ENCODE assay signal across 28 cellular contexts in the genomic region with DNA sequence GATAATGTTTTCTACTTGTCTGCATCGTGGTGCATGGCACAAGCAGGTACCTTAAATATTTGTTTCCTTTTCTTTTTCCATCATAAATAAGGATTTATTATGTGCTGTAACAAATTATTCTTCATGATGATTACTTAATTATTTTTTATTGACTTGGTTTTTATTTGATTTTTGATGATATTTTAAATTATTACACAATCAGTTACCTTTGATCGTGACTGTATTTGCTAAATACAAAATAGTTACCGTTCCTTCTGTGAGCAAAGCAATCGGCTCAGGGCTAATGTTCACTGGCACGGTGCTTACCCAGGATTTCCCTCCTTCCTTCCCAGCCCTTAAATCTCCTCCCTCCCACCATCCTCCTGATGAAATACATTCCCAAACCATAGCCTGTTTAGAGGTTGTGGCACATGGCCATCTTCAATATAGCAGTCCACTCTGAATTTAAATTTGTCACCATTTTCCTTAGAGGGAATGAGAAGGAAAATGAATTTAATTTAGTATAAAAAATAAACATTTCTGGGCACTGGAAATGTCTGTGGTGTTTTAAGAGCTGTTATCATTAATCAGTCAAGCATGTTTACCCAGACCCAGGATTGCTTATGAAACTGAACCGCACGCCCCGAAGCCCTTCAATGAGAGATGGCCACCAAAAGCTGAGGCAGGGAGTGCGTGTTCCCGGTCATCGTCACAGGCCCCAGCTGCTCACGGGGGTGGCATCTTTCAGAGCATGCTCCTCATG. TPM values are rescaled to one million over a fixed set of nuclear protein-coding genes. Genes with fewer than 3 reads are reported as not detected.
DNase-seq lines count a peak whose midpoint lies in the region; ATAC-seq, FAIRE-seq and TF ChIP-seq lines count a peak whose summit lies in the region.
"Had no signal": no experiment of that assay in that cellular context is flagged by ENCODE, and none has a peak within 500 bp of the region (broad histone marks: within the 10 kb centered on the region; RNA-seq: fewer than 3 reads in every experiment).

No MANE protein-coding gene starts in this region.

- 15% methylated on average over 12 of the region's 12 CpGs for WGBS in HepG2 (ENCODE audit: low lambda C conversion rate)
- 25% methylated on average over 6 of the region's 12 CpGs for WGBS in right lobe of liver (ENCODE audit: insufficient coverage, low coverage, low lambda C conversion rate, missing lambda C conversion rate)
- WGBS in esophagus muscularis mucosa: 49% methylated on average over 12 of the region's 12 CpGs

- TF ChIP-seq RAD21 in HepG2 (CRISPR knock-in tag; IDR thresholded peaks at IDR 0.05): no peak

- CTCF ChIA-PET in HepG2 (lab: Yijun Ruan, JAX; ENCODE audit: low intra/inter-chr PET ratio, low total read pairs) (no interaction called here), RWPE1 (lab: Yijun Ruan, JAX) (no interaction called here)

- H3K9ac ChIP-seq in HepG2 (ENCODE audit: insufficient read depth, low read depth, low read length) (no peak overlapping the region), muscle layer of colon (ENCODE audit: low read length) (no peak overlapping the region)
- H3K9ac ChIP-seq: KMS-11 had no signal

- H4K20me1 ChIP-seq in HepG2 (ENCODE audit: insufficient read depth, low read length): no peaks in the 10 kb centered on the region

- no peaks in the 10 kb centered on the region for H3K79me2 ChIP-seq in HepG2 (ENCODE audit: insufficient read depth, low read length)

- no peak overlapping the region for H2AFZ ChIP-seq in HepG2 (ENCODE audit: low read length)

- no peak overlapping the region for H3K4me3 ChIP-seq in HepG2 (replicated peaks in 1 of 3; ENCODE audit: insufficient read depth in 1 of 3, low read depth in 2 of 3, low read length in 3 of 3)
- no peak overlapping the region for H3K4me3 ChIP-seq in right lobe of liver
- H3K4me3 ChIP-seq in esophagus muscularis mucosa: no peak overlapping the region
- no peak overlapping the region for H3K4me3 ChIP-seq in muscle layer of colon (ENCODE audit: low read depth in 1 of 2, low read length in 2 of 2)
- H3K4me3 ChIP-seq: ascending aorta, prostate gland, upper lobe of right lung had no signal

- H3K27me3 ChIP-seq in HepG2 (ENCODE audit: control insufficient read depth in 1 of 2, insufficient read depth in 2 of 2, low read length in 2 of 2) (peaks cover 0 to 73% of the 10 kb centered on the region in 2 experiments; a peak in 4 of 5 replicates), right lobe of liver (no peaks in the 10 kb centered on the region), esophagus muscularis mucosa (no peaks in the 10 kb centered on the region), muscle layer of colon (ENCODE audit: control insufficient read depth in 1 of 2, insufficient read depth in 2 of 2, low read length in 2 of 2) (no peaks in the 10 kb centered on the region)
- H3K27me3 ChIP-seq: ascending aorta, upper lobe of right lung had no signal

- TF ChIP-seq CTCF in HepG2 (CRISPR knock-in tag; IDR thresholded peaks at IDR 0.05) (no peak), right lobe of liver (IDR thresholded peaks at IDR 0.05) (no peak), esophagus muscularis mucosa (IDR thresholded peaks at IDR 0.05) (no peak), RWPE1 (conservative IDR thresholded peaks at IDR 0.05; ENCODE audit: low read depth) (no peak)

- no peak for ATAC-seq in HepG2
- no peak for ATAC-seq in right lobe of liver
- ATAC-seq in GM19463 (IDR thresholded peaks at IDR 0.05; ENCODE audit: unreplicated experiment): no peak
- ATAC-seq: left ventricle myocardium superior; naive thymus-derived CD4-positive, alpha-beta T cell; upper lobe of right lung had no signal

- in situ Hi-C loops in HepG2 (cut with HindIII; ENCODE audit: extremely low pct_ligation_motif_present, low pct_unique_long_range_greater_than_20kb): no loop called here

- intact Hi-C loops in HepG2 (cut with micrococcal nuclease; ENCODE audit: unreplicated experiment): no loop called here
- intact Hi-C loops in right lobe of liver (cut with DNase I): no loop called here
- intact Hi-C loops in esophagus muscularis mucosa (cut with DNase I): loop anchor here (5.0 kb wide), 1 partner anchor 721 kb away; no protein-coding TSS in a partner anchor

- no peaks in the 10 kb centered on the region for H3K36me3 ChIP-seq in HepG2 (replicated peaks in 1 of 2; ENCODE audit: control insufficient read depth in 1 of 2, insufficient read depth in 2 of 2, low read length in 2 of 2)
- H3K36me3 ChIP-seq in right lobe of liver: no peaks in the 10 kb centered on the region
- H3K36me3 ChIP-seq in esophagus muscularis mucosa: no peaks in the 10 kb centered on the region
- no peaks in the 10 kb centered on the region for H3K36me3 ChIP-seq in muscle layer of colon (ENCODE audit: insufficient read depth, low read length)
- H3K36me3 ChIP-seq: ascending aorta, prostate gland, upper lobe of right lung had no signal

- H3K27ac ChIP-seq in HepG2 (ENCODE audit: extremely low read length, insufficient read depth, low read length): no peak overlapping the region
- H3K27ac ChIP-seq in right lobe of liver: no peak overlapping the region
- peak overlapping the region; percentile 9 to 57 (median 40) for H3K27ac ChIP-seq in esophagus muscularis mucosa (replicated peaks in 1 of 4)
- H3K27ac ChIP-seq in muscle layer of colon (ENCODE audit: low read depth, low read length): peak overlapping the region; percentile 45
- no peak overlapping the region for H3K27ac ChIP-seq in RWPE1
- H3K27ac ChIP-seq: ascending aorta, C4-2B, KMS-11, prostate gland, upper lobe of right lung had no signal

- POLR2A ChIA-PET in HepG2 (lab: Yijun Ruan, JAX) (no interaction called here), RWPE1 (lab: Yijun Ruan, JAX; ENCODE audit: low non-redundant PET) (no interaction called here)

- TF ChIP-seq POLR2A in HepG2 (IDR thresholded peaks at IDR 0.05; ENCODE audit: insufficient read depth in 1 of 2, low read depth in 2 of 2, low read length in 2 of 2): no peak
- TF ChIP-seq POLR2A in right lobe of liver (IDR thresholded peaks at IDR 0.05): no peak
- no peak for TF ChIP-seq POLR2A in esophagus muscularis mucosa (IDR thresholded peaks at IDR 0.05; ENCODE audit: low read depth)

- H3K4me1 ChIP-seq in HepG2 (ENCODE audit: insufficient read depth, low read length) (peaks cover 8% of the 10 kb centered on the region; the same call in 1 of the 2 replicates), right lobe of liver (no peaks in the 10 kb centered on the region), esophagus muscularis mucosa (peaks cover 5 to 20% (median 15%) of the 10 kb centered on the region in 4 donors), muscle layer of colon (ENCODE audit: insufficient read depth, low read length) (peaks cover 10% of the 10 kb centered on the region)
- H3K4me1 ChIP-seq: prostate gland had no signal

- DNase-seq in HepG2 (ENCODE audit: low spot score) (no peak), right lobe of liver (no peak), esophagus muscularis mucosa (ENCODE audit: extremely low spot score) (no peak), OCI-M2 (lab: John Stamatoyannopoulos, UW; ENCODE audit: unreplicated experiment) (no peak), RWPE1 (ENCODE audit: low spot score) (no peak), DMS 273 treated with DMSO at 0.1 percent for 48 hours (lab: John Stamatoyannopoulos, UW) (no peak)
- DNase-seq: activated CD4-positive, alpha-beta T cell treated with anti-CD3 and anti-CD28 coated beads, Interleukin-2, amount 10 ng/mL, durations not matched to agents 24 days and 14 days; activated effector memory CD4-positive, alpha-beta T cell treated with anti-CD3 and anti-CD28 coated beads, Interleukin-2, amount 50 U/mL, for 16 hours; activated naive CD8-positive, alpha-beta T cell treated with anti-CD3 and anti-CD28 coated beads for 36 hours; DMS79 treated with DMSO at 0.1 percent for 48 hours; GF-D8; islet precursor cell; left ventricle myocardium superior; MM.1S; naive thymus-derived CD4-positive, alpha-beta T cell; NCI-H226; occipital lobe; stimulated activated CD4-positive, alpha-beta T cell treated with anti-CD3 and anti-CD28 coated beads, Interleukin-15, amount 100 ng/mL, for 24 hours; stimulated activated CD4-positive, alpha-beta T cell treated with anti-CD3 and anti-CD28 coated beads, Interleukin-4, amount 100 ng/mL, for 4 hours; substantia nigra; upper lobe of right lung had no signal

- no TSS peak for BruUV-seq in HepG2 (replicated peaks; lab: Mats Ljungman, UMichigan)

- H3K9me3 ChIP-seq in HepG2 (ENCODE audit: low read length): no peaks in the 10 kb centered on the region
- H3K9me3 ChIP-seq in right lobe of liver: no peaks in the 10 kb centered on the region
- H3K9me3 ChIP-seq in esophagus muscularis mucosa: no peaks in the 10 kb centered on the region
- no peaks in the 10 kb centered on the region for H3K9me3 ChIP-seq in muscle layer of colon (ENCODE audit: low read length)
- H3K9me3 ChIP-seq: ascending aorta, prostate gland, upper lobe of right lung had no signal

- FAIRE-seq in HepG2 (lab: Jason Lieb, UNC): no peak
- FAIRE-seq: RCC 7860 had no signal

- TF ChIP-seq EP300 in HepG2 (IDR thresholded peaks at IDR 0.05; ENCODE audit: low read depth in 2 of 2, low read length in 2 of 2) (no peak), HepG2 (CRISPR knock-in tag; IDR thresholded peaks at IDR 0.05; ENCODE audit: borderline replicate concordance) (no peak), esophagus muscularis mucosa (IDR thresholded peaks at IDR 0.05) (no peak)

- no peak overlapping the region for H3K4me2 ChIP-seq in HepG2 (ENCODE audit: low read depth, low read length)
- H3K4me2 ChIP-seq: KMS-11 had no signal

RNA-seq across cellular contexts. Expression of a gene that starts 22.9 kb away (rescaled TPM):
- total RNA-seq in HepG2 (2016; rRNA removed; fragmentation: Illumina TruSeq; extraction: Trizol) (22.9 and 36.6 TPM in 2 replicates), right lobe of liver (10 to 100 TPM in 5 of 6 experiments, 1 to 10 TPM in 1; 7.1 to 12.8 (median 10.5) TPM), esophagus muscularis mucosa (10 to 100 TPM; 20.9 to 28.5 (median 24.6) TPM)
- total RNA-seq in HepG2 (2016; cell fraction: cytosol; rRNA removed; fragmentation: Illumina TruSeq; extraction: Trizol; ENCODE audit: low read depth): 6.8 and 7.3 TPM in 2 replicates
- total RNA-seq in HepG2 (2016; cell fraction: insoluble cytoplasmic fraction; rRNA removed; fragmentation: Illumina TruSeq; extraction: Trizol): 22.6 and 31.6 TPM in 2 replicates
- total RNA-seq in HepG2 (2016; cell fraction: membrane; rRNA removed; fragmentation: Illumina TruSeq; extraction: Trizol): 7.4 and 8.0 TPM in 2 replicates
- 22.2 and 23.8 TPM in 2 replicates for total RNA-seq in HepG2 (2016; cell fraction: nucleus; rRNA removed; fragmentation: Illumina TruSeq; extraction: Trizol)
- 12.6 and 12.9 TPM in 2 replicates for polyA plus RNA-seq in HepG2 (2011; rRNA removed)
- polyA plus RNA-seq in HepG2 (2011; cell fraction: cytosol; rRNA removed): 9.3 and 11.0 TPM in 2 replicates
- polyA plus RNA-seq in HepG2 (2011; cell fraction: nucleus; rRNA removed): 14.9 and 16.2 TPM in 2 replicates
- polyA plus RNA-seq in HepG2 (2012): 10.6 and 14.3 TPM in 2 replicates
- 3.4 and 4.8 TPM in 2 replicates for polyA plus RNA-seq in HepG2 (2016; cell fraction: cytosol; fragmentation: Illumina TruSeq; extraction: Trizol; ENCODE audit: low read depth)
- polyA plus RNA-seq in HepG2 (2016; cell fraction: insoluble cytoplasmic fraction; fragmentation: Illumina TruSeq; extraction: Trizol; ENCODE audit: low read depth): 23.3 and 23.8 TPM in 2 replicates
- polyA plus RNA-seq in HepG2 (2016; cell fraction: membrane; fragmentation: Illumina TruSeq; extraction: Trizol; ENCODE audit: low read depth): 3.8 and 4.6 TPM in 2 replicates
- polyA plus RNA-seq in HepG2 (2016; cell fraction: nucleus; fragmentation: Illumina TruSeq; extraction: Trizol; ENCODE audit: insufficient read depth, low read depth): 17.0 and 17.2 TPM in 2 replicates
- polyA minus RNA-seq in HepG2 (2011; rRNA and poly(A)+ RNA removed; ENCODE audit: low replicate concordance): 28.4 and 31.4 TPM in 2 replicates
- polyA minus RNA-seq in HepG2 (2011; cell fraction: cytosol; rRNA and poly(A)+ RNA removed): 19.6 and 19.7 TPM in 2 replicates
- polyA minus RNA-seq in HepG2 (2011; cell fraction: nucleus; rRNA and poly(A)+ RNA removed): 41.3 and 44.3 TPM in 2 replicates

RNA-seq across cellular contexts. Expression of a gene that starts 59.0 kb away (rescaled TPM):
- total RNA-seq in HepG2 (2016; rRNA removed; fragmentation: Illumina TruSeq; extraction: Trizol) (0.40 TPM in 1 of 2 replicates, not detected in the other), right lobe of liver (1 to 10 TPM in 2 of 6 experiments, under 1 TPM in 3, not detected in 1; 0.26 to 2.8 (median 0.34) TPM), esophagus muscularis mucosa (1 to 10 TPM in 2 of 4 donors, under 1 TPM in 1, not detected in 1; 0.83 to 1.7 (median 1.2) TPM)
- not detected in 2 replicates for total RNA-seq in HepG2 (2016; cell fraction: cytosol; rRNA removed; fragmentation: Illumina TruSeq; extraction: Trizol; ENCODE audit: low read depth)
- 0.31 and 0.50 TPM in 2 replicates for total RNA-seq in HepG2 (2016; cell fraction: insoluble cytoplasmic fraction; rRNA removed; fragmentation: Illumina TruSeq; extraction: Trizol)
- 0.17 TPM in 1 of 2 replicates, not detected in the other for total RNA-seq in HepG2 (2016; cell fraction: membrane; rRNA removed; fragmentation: Illumina TruSeq; extraction: Trizol)
- 1.4 and 1.8 TPM in 2 replicates for total RNA-seq in HepG2 (2016; cell fraction: nucleus; rRNA removed; fragmentation: Illumina TruSeq; extraction: Trizol)
- 0.18 TPM in 1 of 2 replicates, not detected in the other for polyA plus RNA-seq in HepG2 (2011; rRNA removed)
- 0.12 and 0.32 TPM in 2 replicates for polyA plus RNA-seq in HepG2 (2011; cell fraction: cytosol; rRNA removed)
- 0.93 and 1.2 TPM in 2 replicates for polyA plus RNA-seq in HepG2 (2011; cell fraction: nucleus; rRNA removed)
- 0.19 TPM in 1 of 2 replicates, not detected in the other for polyA plus RNA-seq in HepG2 (2012)
- 0.10 and 0.22 TPM in 2 replicates for polyA plus RNA-seq in HepG2 (2016; cell fraction: cytosol; fragmentation: Illumina TruSeq; extraction: Trizol; ENCODE audit: low read depth)
- 0.47 TPM in 1 of 2 replicates, not detected in the other for polyA plus RNA-seq in HepG2 (2016; cell fraction: insoluble cytoplasmic fraction; fragmentation: Illumina TruSeq; extraction: Trizol; ENCODE audit: low read depth)
- polyA plus RNA-seq in HepG2 (2016; cell fraction: membrane; fragmentation: Illumina TruSeq; extraction: Trizol; ENCODE audit: low read depth): 0.18 and 0.33 TPM in 2 replicates
- not detected in 2 replicates for polyA plus RNA-seq in HepG2 (2016; cell fraction: nucleus; fragmentation: Illumina TruSeq; extraction: Trizol; ENCODE audit: insufficient read depth, low read depth)
- polyA minus RNA-seq in HepG2 (2011; rRNA and poly(A)+ RNA removed; ENCODE audit: low replicate concordance): 0.63 and 2.4 TPM in 2 replicates
- polyA minus RNA-seq in HepG2 (2011; cell fraction: cytosol; rRNA and poly(A)+ RNA removed): not detected in 2 replicates
- polyA minus RNA-seq in HepG2 (2011; cell fraction: nucleus; rRNA and poly(A)+ RNA removed): 4.5 and 5.0 TPM in 2 replicates
- total RNA-seq: ascending aorta, left ventricle myocardium superior had no signal

Comparison
In these comparisons a context has a peak if more than half of its experiments do, and no peak if none do; other contexts are left out.
1. H3K27ac ChIP-seq: peak in esophagus muscularis mucosa (4 of 4) and muscle layer of colon (single experiment); none in HepG2 (single experiment), right lobe of liver (0 of 3) and RWPE1 (single experiment).